Comparison of ENCODE assay signal across 18 cellular contexts in genomic region chr20:49165611-49166010, GRCh38. TPM values are rescaled to one million over a fixed set of nuclear protein-coding genes. Genes with fewer than 3 reads are reported as not detected.
DNase-seq lines count a peak whose midpoint lies in the region; ATAC-seq, FAIRE-seq and TF ChIP-seq lines count a peak whose summit lies in the region.
"Had no signal": no experiment of that assay in that cellular context is flagged by ENCODE, and none has a peak within 500 bp of the region (broad histone marks: within the 10 kb centered on the region; RNA-seq: fewer than 3 reads in every experiment).

No MANE protein-coding gene starts in this region.

- no peaks in the 10 kb centered on the region for H3K9me3 ChIP-seq in CD4-positive, CD25-positive, alpha-beta regulatory T cell (ENCODE audit: control insufficient read depth in 2 of 2, low read length in 2 of 2)
- H3K9me3 ChIP-seq in OCI-LY7 (ENCODE audit: low read length): no peaks in the 10 kb centered on the region
- H3K9me3 ChIP-seq: pancreas had no signal

- H4K20me1 ChIP-seq in OCI-LY7 (ENCODE audit: insufficient read depth, low read length): peaks cover 4% of the 10 kb centered on the region; the same call in 1 of the 2 replicates

- TF ChIP-seq CTCF in GM12864 (IDR thresholded peaks at IDR 0.05; ENCODE audit: low read depth, low read length, missing control alignments): no peak
- TF ChIP-seq CTCF in OCI-LY7 (conservative IDR thresholded peaks at IDR 0.05; ENCODE audit: low read length): no peak

- peak overlapping the region; percentile 65 for H3K27ac ChIP-seq in CD4-positive, CD25-positive, alpha-beta regulatory T cell (ENCODE audit: insufficient read depth, low read length, poor library complexity, severe bottlenecking)
- H3K27ac ChIP-seq in caudate nucleus (ENCODE audit: low read depth, low read length) (peak overlapping the region; percentile 36), OCI-LY7 (ENCODE audit: low read depth, low read length, poor library complexity, severe bottlenecking) (no peak overlapping the region)
- H3K27ac ChIP-seq: brain microvascular endothelial cell, pancreas had no signal

- H3K36me3 ChIP-seq in CD4-positive, CD25-positive, alpha-beta regulatory T cell (ENCODE audit: control insufficient read depth, insufficient read depth, low read length): peaks cover 22% of the 10 kb centered on the region
- peaks cover 57% of the 10 kb centered on the region for H3K36me3 ChIP-seq in OCI-LY7 (ENCODE audit: insufficient read depth, low read length)
- H3K36me3 ChIP-seq: pancreas had no signal

- BruUV-seq in OCI-LY7 (replicated peaks; lab: Mats Ljungman, UMichigan): no TSS peak

- no peaks in the 10 kb centered on the region for H3K27me3 ChIP-seq in CD4-positive, CD25-positive, alpha-beta regulatory T cell (ENCODE audit: control insufficient read depth, insufficient read depth, low read length)
- H3K27me3 ChIP-seq: brain microvascular endothelial cell, pancreas had no signal

- peaks cover 9% of the 10 kb centered on the region for H3K36me3 Mint-ChIP-seq in CD4-positive, CD25-positive, alpha-beta regulatory T cell

- no peak overlapping the region for H3K4me3 Mint-ChIP-seq in CD4-positive, CD25-positive, alpha-beta regulatory T cell

- peaks cover 38% of the 10 kb centered on the region for H3K4me1 ChIP-seq in CD4-positive, CD25-positive, alpha-beta regulatory T cell (ENCODE audit: control insufficient read depth, insufficient read depth, low read length, poor library complexity, severe bottlenecking)
- H3K4me1 ChIP-seq in OCI-LY7 (ENCODE audit: insufficient read depth, low read length, poor library complexity, severe bottlenecking): no peaks in the 10 kb centered on the region

- peak; percentile 73 for FAIRE-seq in HTR-8/SVneo (lab: Jason Lieb, UNC)
- FAIRE-seq: pancreas had no signal

- H3K4me3 ChIP-seq in CD4-positive, CD25-positive, alpha-beta regulatory T cell (ENCODE audit: low read depth, low read length): peak overlapping the region; percentile 1
- H3K4me3 ChIP-seq in GM12864 (ENCODE audit: low read depth, low read length) (peak overlapping the region; percentile 10; the same call in 1 of the 2 replicates), OCI-LY7 (ENCODE audit: low read depth, low read length, poor library complexity, severe bottlenecking) (no peak overlapping the region)
- H3K4me3 ChIP-seq: pancreas, smooth muscle cell had no signal

- intact Hi-C loops in OCI-LY7 (cut with micrococcal nuclease; ENCODE audit: unreplicated experiment): no loop called here

- POLR2A ChIA-PET in OCI-LY7 (lab: Charles Lee): interaction anchor here (0.6 to 0.8 kb wide), 3 partner anchors 14 to 521 kb away, joined by 3 to 4 read pairs (median 3); no protein-coding TSS in a partner anchor

- peak overlapping the region; percentile 52 to 84 (median 69) for H3K27ac Mint-ChIP-seq in CD4-positive, CD25-positive, alpha-beta regulatory T cell

- H3K4me1 Mint-ChIP-seq in CD4-positive, CD25-positive, alpha-beta regulatory T cell: peaks cover 34 to 72% (median 58%) of the 10 kb centered on the region in 4 donors

- H3K79me2 ChIP-seq in OCI-LY7 (ENCODE audit: insufficient read depth, low read depth, low read length): peaks cover 37% of the 10 kb centered on the region; the same call in 1 of the 2 replicates

- CTCF ChIA-PET in OCI-LY7 (lab: Charles Lee; ENCODE audit: unreplicated experiment): no interaction called here

- no peak overlapping the region for H2AFZ ChIP-seq in OCI-LY7 (ENCODE audit: low read length)

- ATAC-seq in CD4-positive, CD25-positive, alpha-beta regulatory T cell (ENCODE audit: low read depth in 2 of 2): no peak
- ATAC-seq: left cardiac atrium, pancreas had no signal

- no peaks in the 10 kb centered on the region for H3K27me3 Mint-ChIP-seq in CD4-positive, CD25-positive, alpha-beta regulatory T cell
- H3K27me3 Mint-ChIP-seq: IgD-negative memory B cell had no signal

- DNase-seq in CD4-positive, CD25-positive, alpha-beta regulatory T cell: no peak
- DNase-seq in GM12864 (ENCODE audit: low read depth) (no peak), HTR-8/SVneo (ENCODE audit: insufficient read length, low spot score) (no peak), caudate nucleus (lab: John Stamatoyannopoulos, UW) (peak in 17 of 61 donors; percentile 2 to 69 (median 15)), DMS79 (lab: John Stamatoyannopoulos, UW) (no peak), OCI-LY7 (ENCODE audit: low spot score) (no peak), DMS114 treated with DMSO at 0.1 percent for 48 hours (lab: John Stamatoyannopoulos, UW; ENCODE audit: unreplicated experiment) (no peak)
- DNase-seq: brain microvascular endothelial cell; DND-41; effector CD4-positive, alpha-beta T cell; hippocampal formation; left cardiac atrium; NCI-H1048; pancreas; SIG-M5; substantia nigra had no signal

- no peaks in the 10 kb centered on the region for H3K9me3 Mint-ChIP-seq in CD4-positive, CD25-positive, alpha-beta regulatory T cell
- H3K9me3 Mint-ChIP-seq: IgD-negative memory B cell had no signal

- no peak overlapping the region for H3K4me2 ChIP-seq in OCI-LY7 (ENCODE audit: low read length)
- H3K4me2 ChIP-seq: smooth muscle cell had no signal

- no peaks in the 10 kb centered on the region for H3K9me2 ChIP-seq in OCI-LY7 (ENCODE audit: insufficient read depth, low read length)

RNA-seq across cellular contexts. Expression of gene STAU1, which starts 22.5 kb away (rescaled TPM):
- 67.6 TPM for total RNA-seq in CD4-positive, CD25-positive, alpha-beta regulatory T cell
- 10 to 100 TPM; 29.6 to 39.3 (median 37.3) TPM for polyA plus RNA-seq in CD4-positive, CD25-positive, alpha-beta regulatory T cell
- 36.8 and 40.7 TPM in 2 replicates for total RNA-seq in OCI-LY7 (2014; rRNA removed; shearing (Covaris generic))
- total RNA-seq in OCI-LY7 (2022): 66.8 and 70.2 TPM in 2 replicates

RNA-seq across cellular contexts. Expression of gene DDX27, which starts 53.6 kb away (rescaled TPM):
- total RNA-seq in CD4-positive, CD25-positive, alpha-beta regulatory T cell: 105 TPM
- 10 to 100 TPM; 24.4 to 39.6 (median 34.8) TPM for polyA plus RNA-seq in CD4-positive, CD25-positive, alpha-beta regulatory T cell
- total RNA-seq in OCI-LY7 (2014; rRNA removed; shearing (Covaris generic)): 48.2 and 53.9 TPM in 2 replicates
- total RNA-seq in OCI-LY7 (2022): 54.3 and 57.0 TPM in 2 replicates
